1 cellular context compared by ENCODE assay signal in genomic region chr5:129046151-129046550, GRCh38.
TF ChIP-seq lines count a peak whose summit lies in the region.

No MANE protein-coding gene starts in this region.

TF ChIP-seq in IMR-90, 13 proteins besides CTCF, POLR2A, EP300 and RAD21 (continued from another document):
- TF ChIP-seq, protein P1, sequence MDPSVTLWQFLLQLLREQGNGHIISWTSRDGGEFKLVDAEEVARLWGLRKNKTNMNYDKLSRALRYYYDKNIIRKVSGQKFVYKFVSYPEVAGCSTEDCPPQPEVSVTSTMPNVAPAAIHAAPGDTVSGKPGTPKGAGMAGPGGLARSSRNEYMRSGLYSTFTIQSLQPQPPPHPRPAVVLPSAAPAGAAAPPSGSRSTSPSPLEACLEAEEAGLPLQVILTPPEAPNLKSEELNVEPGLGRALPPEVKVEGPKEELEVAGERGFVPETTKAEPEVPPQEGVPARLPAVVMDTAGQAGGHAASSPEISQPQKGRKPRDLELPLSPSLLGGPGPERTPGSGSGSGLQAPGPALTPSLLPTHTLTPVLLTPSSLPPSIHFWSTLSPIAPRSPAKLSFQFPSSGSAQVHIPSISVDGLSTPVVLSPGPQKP (IDR thresholded peaks at IDR 0.05; ENCODE audit: borderline replicate concordance, low read depth, low read length): no peak
